6 cellular contexts compared by ENCODE assay signal in the genomic region with DNA sequence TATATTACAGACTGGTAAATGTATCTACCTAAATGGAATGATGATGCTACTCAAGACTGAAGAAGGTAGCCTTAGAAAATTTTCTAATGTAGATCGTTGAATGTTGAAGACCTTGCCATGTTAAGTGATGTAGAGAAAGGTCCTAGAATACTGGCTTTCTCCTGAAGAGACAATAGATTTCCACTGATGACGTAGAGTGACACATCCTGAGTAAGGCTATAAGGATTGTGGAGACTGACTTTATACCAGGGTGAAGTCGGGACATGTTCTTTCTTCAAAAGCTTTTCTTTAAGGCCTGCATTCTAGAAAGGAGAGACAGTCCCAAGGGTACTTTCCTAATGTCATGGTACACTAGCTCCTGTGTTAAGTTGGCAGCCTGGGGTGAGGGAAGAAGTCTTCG. TPM values are rescaled to one million over a fixed set of nuclear protein-coding genes. Genes with fewer than 3 reads are reported as not detected.
"Had no signal": no experiment of that assay in that cellular context is flagged by ENCODE, and none has a peak within 500 bp of the region (broad histone marks: within the 10 kb centered on the region; RNA-seq: fewer than 3 reads in every experiment).

No MANE protein-coding gene starts in this region.

- ATAC-seq: GM23338 had no signal

- H3K4me3 ChIP-seq: GM23338 had no signal

- H2AFZ ChIP-seq: GM23338 had no signal

- DNase-seq: H9, HCEC 1CT had no signal

- H3K4me2 ChIP-seq: GM23338 had no signal

RNA-seq across cellular contexts. Expression of gene PCDH15, which starts 58.6 kb away (rescaled TPM):
- total RNA-seq: H1, HT-29 had no signal
- polyA plus RNA-seq: IgD-negative memory B cell had no signal
